ENCODE assay signal across 1 cellular context in the genomic region with DNA sequence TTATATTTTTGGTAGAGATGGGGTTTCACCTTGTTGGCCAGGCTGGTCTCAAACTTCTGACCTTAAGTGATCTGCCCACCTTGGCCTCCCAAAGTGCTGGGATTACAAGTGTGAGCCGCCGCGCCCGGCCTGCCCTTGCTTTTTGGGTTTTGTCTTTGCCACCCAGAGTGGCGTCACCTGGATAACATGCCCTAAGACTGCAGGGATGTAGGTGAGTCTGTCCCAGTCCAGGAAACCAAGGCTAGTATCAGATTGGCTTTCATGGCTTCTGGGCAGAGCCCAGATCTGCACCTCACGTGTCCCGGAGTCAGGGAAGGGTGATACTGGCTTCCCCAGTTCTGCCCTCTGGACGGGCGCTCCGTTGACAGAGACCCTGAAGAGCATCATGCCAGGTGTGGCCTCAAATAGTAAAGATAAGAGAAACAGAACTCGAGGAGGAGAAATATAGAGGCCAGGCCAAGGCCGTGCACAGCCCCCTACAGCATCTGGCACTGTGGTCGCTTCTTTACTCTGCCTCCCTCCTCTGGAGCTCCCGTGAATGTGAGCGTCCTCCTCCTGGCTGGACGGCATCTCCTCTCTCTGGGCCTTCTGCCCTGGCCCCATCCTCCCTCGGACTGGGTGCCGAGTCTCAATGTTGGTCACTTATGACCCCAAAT.
TF ChIP-seq lines count a peak whose summit lies in the region.

No MANE protein-coding gene starts in this region.

TF ChIP-seq in HepG2, 621 proteins besides CTCF, POLR2A, EP300 and RAD21:
- TF ChIP-seq, protein P1, sequence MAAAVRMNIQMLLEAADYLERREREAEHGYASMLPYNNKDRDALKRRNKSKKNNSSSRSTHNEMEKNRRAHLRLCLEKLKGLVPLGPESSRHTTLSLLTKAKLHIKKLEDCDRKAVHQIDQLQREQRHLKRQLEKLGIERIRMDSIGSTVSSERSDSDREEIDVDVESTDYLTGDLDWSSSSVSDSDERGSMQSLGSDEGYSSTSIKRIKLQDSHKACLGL (CRISPR knock-in tag; IDR thresholded peaks at IDR 0.05), result no peak
- no peak for TF ChIP-seq MAZ (IDR thresholded peaks at IDR 0.05; ENCODE audit: borderline replicate concordance, low read depth, low read length)
- no peak for TF ChIP-seq MAZ (CRISPR knock-in tag; IDR thresholded peaks at IDR 0.05; ENCODE audit: low read depth)
- TF ChIP-seq NCOA5 (CRISPR knock-in tag; IDR thresholded peaks at IDR 0.05), result no peak
- TF ChIP-seq, protein P2, sequence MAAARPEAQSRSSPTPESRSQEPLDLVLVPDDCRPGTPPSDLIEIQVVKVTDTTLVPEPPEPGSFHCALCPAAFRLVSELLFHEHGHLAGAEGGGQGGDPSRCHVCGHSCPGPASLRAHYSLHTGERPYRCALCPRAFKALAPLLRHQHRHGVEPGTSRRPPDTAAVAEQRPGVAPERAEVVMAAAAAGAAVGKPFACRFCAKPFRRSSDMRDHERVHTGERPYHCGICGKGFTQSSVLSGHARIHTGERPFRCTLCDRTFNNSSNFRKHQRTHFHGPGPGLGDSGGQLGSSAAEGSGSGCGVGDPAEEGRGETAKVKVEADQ (CRISPR knock-in tag; IDR thresholded peaks at IDR 0.05; ENCODE audit: borderline replicate concordance), result no peak
- TF ChIP-seq KDM5B (CRISPR knock-in tag; IDR thresholded peaks at IDR 0.05; ENCODE audit: borderline replicate concordance), result no peak
- TF ChIP-seq ZNF337 (CRISPR knock-in tag; IDR thresholded peaks at IDR 0.05; ENCODE audit: borderline replicate concordance, low read depth), result no peak
- no peak for TF ChIP-seq SOX13 (IDR thresholded peaks at IDR 0.05)
- TF ChIP-seq SOX13 (CRISPR knock-in tag; conservative IDR thresholded peaks at IDR 0.05 in 1 of 2, IDR thresholded peaks at IDR 0.05 in 1 of 2), result no peak
- TF ChIP-seq ZNF232 (CRISPR knock-in tag; IDR thresholded peaks at IDR 0.05; ENCODE audit: borderline replicate concordance), result no peak
- TF ChIP-seq FOXA3 (CRISPR knock-in tag; IDR thresholded peaks at IDR 0.05), result no peak
- TF ChIP-seq, protein P3, sequence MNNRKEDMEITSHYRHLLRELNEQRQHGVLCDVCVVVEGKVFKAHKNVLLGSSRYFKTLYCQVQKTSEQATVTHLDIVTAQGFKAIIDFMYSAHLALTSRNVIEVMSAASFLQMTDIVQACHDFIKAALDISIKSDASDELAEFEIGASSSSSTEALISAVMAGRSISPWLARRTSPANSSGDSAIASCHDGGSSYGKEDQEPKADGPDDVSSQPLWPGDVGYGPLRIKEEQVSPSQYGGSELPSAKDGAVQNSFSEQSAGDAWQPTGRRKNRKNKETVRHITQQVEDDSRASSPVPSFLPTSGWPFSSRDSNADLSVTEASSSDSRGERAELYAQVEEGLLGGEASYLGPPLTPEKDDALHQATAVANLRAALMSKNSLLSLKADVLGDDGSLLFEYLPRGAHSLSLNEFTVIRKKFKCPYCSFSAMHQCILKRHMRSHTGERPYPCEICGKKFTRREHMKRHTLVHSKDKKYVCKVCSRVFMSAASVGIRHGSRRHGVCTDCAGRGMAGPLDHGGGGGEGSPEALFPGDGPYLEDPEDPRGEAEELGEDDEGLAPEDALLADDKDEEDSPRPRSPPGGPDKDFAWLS (CRISPR knock-in tag; IDR thresholded peaks at IDR 0.05; ENCODE audit: borderline replicate concordance), result no peak
- TF ChIP-seq, protein P4, sequence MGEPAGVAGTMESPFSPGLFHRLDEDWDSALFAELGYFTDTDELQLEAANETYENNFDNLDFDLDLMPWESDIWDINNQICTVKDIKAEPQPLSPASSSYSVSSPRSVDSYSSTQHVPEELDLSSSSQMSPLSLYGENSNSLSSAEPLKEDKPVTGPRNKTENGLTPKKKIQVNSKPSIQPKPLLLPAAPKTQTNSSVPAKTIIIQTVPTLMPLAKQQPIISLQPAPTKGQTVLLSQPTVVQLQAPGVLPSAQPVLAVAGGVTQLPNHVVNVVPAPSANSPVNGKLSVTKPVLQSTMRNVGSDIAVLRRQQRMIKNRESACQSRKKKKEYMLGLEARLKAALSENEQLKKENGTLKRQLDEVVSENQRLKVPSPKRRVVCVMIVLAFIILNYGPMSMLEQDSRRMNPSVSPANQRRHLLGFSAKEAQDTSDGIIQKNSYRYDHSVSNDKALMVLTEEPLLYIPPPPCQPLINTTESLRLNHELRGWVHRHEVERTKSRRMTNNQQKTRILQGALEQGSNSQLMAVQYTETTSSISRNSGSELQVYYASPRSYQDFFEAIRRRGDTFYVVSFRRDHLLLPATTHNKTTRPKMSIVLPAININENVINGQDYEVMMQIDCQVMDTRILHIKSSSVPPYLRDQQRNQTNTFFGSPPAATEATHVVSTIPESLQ (CRISPR knock-in tag; conservative IDR thresholded peaks at IDR 0.05), result no peak
- TF ChIP-seq, protein P5, sequence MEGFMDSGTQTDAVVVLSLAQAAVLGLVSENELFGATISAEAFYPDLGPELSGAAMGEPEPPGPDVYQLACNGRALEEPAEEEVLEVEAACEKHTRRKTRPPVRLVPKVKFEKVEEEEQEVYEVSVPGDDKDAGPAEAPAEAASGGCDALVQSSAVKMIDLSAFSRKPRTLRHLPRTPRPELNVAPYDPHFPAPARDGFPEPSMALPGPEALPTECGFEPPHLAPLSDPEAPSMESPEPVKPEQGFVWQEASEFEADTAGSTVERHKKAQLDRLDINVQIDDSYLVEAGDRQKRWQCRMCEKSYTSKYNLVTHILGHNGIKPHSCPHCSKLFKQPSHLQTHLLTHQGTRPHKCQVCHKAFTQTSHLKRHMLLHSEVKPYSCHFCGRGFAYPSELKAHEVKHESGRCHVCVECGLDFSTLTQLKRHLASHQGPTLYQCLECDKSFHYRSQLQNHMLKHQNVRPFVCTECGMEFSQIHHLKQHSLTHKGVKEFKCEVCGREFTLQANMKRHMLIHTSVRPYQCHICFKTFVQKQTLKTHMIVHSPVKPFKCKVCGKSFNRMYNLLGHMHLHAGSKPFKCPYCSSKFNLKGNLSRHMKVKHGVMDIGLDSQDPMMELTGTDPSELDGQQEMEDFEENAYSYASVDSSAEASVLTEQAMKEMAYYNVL (CRISPR knock-in tag; IDR thresholded peaks at IDR 0.05; ENCODE audit: borderline replicate concordance), result no peak
- TF ChIP-seq, protein P6, sequence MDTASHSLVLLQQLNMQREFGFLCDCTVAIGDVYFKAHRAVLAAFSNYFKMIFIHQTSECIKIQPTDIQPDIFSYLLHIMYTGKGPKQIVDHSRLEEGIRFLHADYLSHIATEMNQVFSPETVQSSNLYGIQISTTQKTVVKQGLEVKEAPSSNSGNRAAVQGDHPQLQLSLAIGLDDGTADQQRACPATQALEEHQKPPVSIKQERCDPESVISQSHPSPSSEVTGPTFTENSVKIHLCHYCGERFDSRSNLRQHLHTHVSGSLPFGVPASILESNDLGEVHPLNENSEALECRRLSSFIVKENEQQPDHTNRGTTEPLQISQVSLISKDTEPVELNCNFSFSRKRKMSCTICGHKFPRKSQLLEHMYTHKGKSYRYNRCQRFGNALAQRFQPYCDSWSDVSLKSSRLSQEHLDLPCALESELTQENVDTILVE (CRISPR knock-in tag; IDR thresholded peaks at IDR 0.05), result no peak
- no peak for TF ChIP-seq ZNF747 (CRISPR knock-in tag; IDR thresholded peaks at IDR 0.05; ENCODE audit: borderline replicate concordance)
- no peak for TF ChIP-seq ZNF749 (CRISPR knock-in tag; IDR thresholded peaks at IDR 0.05; ENCODE audit: borderline replicate concordance)
- TF ChIP-seq, protein P7, sequence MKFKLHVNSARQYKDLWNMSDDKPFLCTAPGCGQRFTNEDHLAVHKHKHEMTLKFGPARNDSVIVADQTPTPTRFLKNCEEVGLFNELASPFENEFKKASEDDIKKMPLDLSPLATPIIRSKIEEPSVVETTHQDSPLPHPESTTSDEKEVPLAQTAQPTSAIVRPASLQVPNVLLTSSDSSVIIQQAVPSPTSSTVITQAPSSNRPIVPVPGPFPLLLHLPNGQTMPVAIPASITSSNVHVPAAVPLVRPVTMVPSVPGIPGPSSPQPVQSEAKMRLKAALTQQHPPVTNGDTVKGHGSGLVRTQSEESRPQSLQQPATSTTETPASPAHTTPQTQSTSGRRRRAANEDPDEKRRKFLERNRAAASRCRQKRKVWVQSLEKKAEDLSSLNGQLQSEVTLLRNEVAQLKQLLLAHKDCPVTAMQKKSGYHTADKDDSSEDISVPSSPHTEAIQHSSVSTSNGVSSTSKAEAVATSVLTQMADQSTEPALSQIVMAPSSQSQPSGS (CRISPR knock-in tag; IDR thresholded peaks at IDR 0.05), result no peak
- no peak for TF ChIP-seq SSRP1 (CRISPR knock-in tag; IDR thresholded peaks at IDR 0.05)
- TF ChIP-seq, protein P8, sequence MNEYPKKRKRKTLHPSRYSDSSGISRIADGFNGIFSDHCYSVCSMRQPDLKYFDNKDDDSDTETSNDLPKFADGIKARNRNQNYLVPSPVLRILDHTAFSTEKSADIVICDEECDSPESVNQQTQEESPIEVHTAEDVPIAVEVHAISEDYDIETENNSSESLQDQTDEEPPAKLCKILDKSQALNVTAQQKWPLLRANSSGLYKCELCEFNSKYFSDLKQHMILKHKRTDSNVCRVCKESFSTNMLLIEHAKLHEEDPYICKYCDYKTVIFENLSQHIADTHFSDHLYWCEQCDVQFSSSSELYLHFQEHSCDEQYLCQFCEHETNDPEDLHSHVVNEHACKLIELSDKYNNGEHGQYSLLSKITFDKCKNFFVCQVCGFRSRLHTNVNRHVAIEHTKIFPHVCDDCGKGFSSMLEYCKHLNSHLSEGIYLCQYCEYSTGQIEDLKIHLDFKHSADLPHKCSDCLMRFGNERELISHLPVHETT (CRISPR knock-in tag; conservative IDR thresholded peaks at IDR 0.05), result no peak
